In the genomic region with DNA sequence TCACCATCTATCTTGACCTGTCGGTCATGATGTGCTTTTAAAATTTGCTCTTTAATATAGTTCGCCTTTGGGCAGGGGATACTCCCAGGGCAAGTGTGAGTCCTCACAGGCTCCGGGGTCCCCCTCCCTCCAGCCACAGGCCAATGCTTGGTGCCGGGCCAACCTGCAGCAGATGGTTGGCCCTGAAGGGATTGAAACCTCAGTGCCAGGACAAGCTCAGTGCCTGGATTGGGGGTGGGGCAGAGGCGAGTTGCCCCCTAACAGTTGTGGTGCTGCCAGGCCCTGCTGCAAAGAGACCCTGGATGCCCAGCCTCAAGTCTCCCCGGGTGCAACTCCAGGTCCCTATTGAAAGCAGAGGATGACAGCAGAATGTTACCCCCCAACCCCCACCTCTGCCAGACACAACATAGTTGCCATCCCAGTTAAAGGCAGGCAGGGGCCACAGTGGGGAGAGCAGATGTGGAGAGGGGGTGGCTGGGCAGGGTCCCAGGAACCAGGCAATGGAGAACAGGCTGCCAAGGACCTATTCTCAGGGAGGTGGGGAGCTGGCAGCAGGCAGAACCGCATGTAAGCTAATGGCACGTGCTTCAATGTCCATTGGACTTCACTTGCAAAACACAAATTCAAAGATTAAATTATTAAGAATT, we compare ENCODE assay signal across 16 cellular contexts.
DNase-seq lines count a peak whose midpoint lies in the region.
"Had no signal": no experiment of that assay in that cellular context is flagged by ENCODE, and none has a peak within 500 bp of the region (broad histone marks: within the 10 kb centered on the region; RNA-seq: fewer than 3 reads in every experiment).

No MANE protein-coding gene starts in this region.

- no peaks in the 10 kb centered on the region for H3K9me3 Mint-ChIP-seq in T-helper 2 cell treated with Interferon-gamma antibody and Interleukin-4, amounts not matched to agents 5 μg/mL and 100 μg/mL, for 36 hours
- H3K9me3 Mint-ChIP-seq: dendritic cell treated with granulocyte-macrophage colony-stimulating factor and Interleukin-4, amounts not matched to agents 40 ng/mL and 50 ng/mL, for 4 days had no signal

- H3K27me3 Mint-ChIP-seq in T-helper 2 cell treated with Interferon-gamma antibody and Interleukin-4, amounts not matched to agents 5 μg/mL and 100 μg/mL, for 36 hours (ENCODE audit: low read depth): peaks cover 13% of the 10 kb centered on the region
- H3K27me3 Mint-ChIP-seq: dendritic cell treated with granulocyte-macrophage colony-stimulating factor and Interleukin-4, amounts not matched to agents 40 ng/mL and 50 ng/mL, for 4 days; naive B cell had no signal

- no peaks in the 10 kb centered on the region for H3K4me1 Mint-ChIP-seq in T-helper 2 cell treated with Interferon-gamma antibody and Interleukin-4, amounts not matched to agents 5 μg/mL and 100 μg/mL, for 36 hours (ENCODE audit: low read depth)
- H3K4me1 Mint-ChIP-seq: naive B cell had no signal

- no peak overlapping the region for H3K27ac Mint-ChIP-seq in T-helper 2 cell treated with Interferon-gamma antibody and Interleukin-4, amounts not matched to agents 5 μg/mL and 100 μg/mL, for 36 hours
- H3K27ac Mint-ChIP-seq: dendritic cell treated with granulocyte-macrophage colony-stimulating factor and Interleukin-4, amounts not matched to agents 40 ng/mL and 50 ng/mL, for 4 days; naive B cell had no signal

- peak; percentile 55 for DNase-seq in D341Med (ENCODE audit: low spot score)
- peak; percentile 10 for DNase-seq in NCI-H774 (lab: John Stamatoyannopoulos, UW)
- DNase-seq in globus pallidus (ENCODE audit: low spot score): peak; percentile 56
- peak in 40 of 56 donors; percentile 2 to 58 (median 25) for DNase-seq in nucleus accumbens (lab: John Stamatoyannopoulos, UW)
- DNase-seq in DMS79 treated with DMSO at 0.1 percent for 48 hours (lab: John Stamatoyannopoulos, UW): no peak
- DNase-seq in T-helper 2 cell treated with Interferon-gamma antibody and Interleukin-4, amounts not matched to agents 5 μg/mL and 100 μg/mL, for 36 hours (ENCODE audit: low spot score): no peak
- DNase-seq in DMS79 (lab: John Stamatoyannopoulos, UW): no peak
- DNase-seq in iPS-NIHi11 (ENCODE audit: low spot score): no peak
- DNase-seq: amniotic stem cell, DND-41, esophagus squamous epithelium, Kasumi-1, kidney, naive B cell, NCI-H345 had no signal

- H3K36me3 Mint-ChIP-seq in T-helper 2 cell treated with Interferon-gamma antibody and Interleukin-4, amounts not matched to agents 5 μg/mL and 100 μg/mL, for 36 hours (ENCODE audit: low read depth): no peaks in the 10 kb centered on the region
- H3K36me3 Mint-ChIP-seq: naive B cell had no signal

- H3K4me3 Mint-ChIP-seq in T-helper 2 cell treated with Interferon-gamma antibody and Interleukin-4, amounts not matched to agents 5 μg/mL and 100 μg/mL, for 36 hours: no peak overlapping the region
- H3K4me3 Mint-ChIP-seq: dendritic cell treated with granulocyte-macrophage colony-stimulating factor and Interleukin-4, amounts not matched to agents 40 ng/mL and 50 ng/mL, for 4 days; naive B cell had no signal

Comparison
In these comparisons a context has a peak if more than half of its experiments do, and no peak if none do; other contexts are left out.
1. DNase-seq: peak in D341Med (single experiment), NCI-H774 (single experiment), globus pallidus (single experiment) and nucleus accumbens (40 of 56); none in DMS79 treated with DMSO at 0.1 percent for 48 hours (single experiment), T-helper 2 cell treated with Interferon-gamma antibody and Interleukin-4, amounts not matched to agents 5 μg/mL and 100 μg/mL, for 36 hours (single experiment), DMS79 (single experiment) and iPS-NIHi11 (single experiment).